In genomic region chr14:91872517-91873470, GRCh38 we compare ENCODE assay signal across 8 cellular contexts. TPM values are rescaled to one million over a fixed set of nuclear protein-coding genes. Genes with fewer than 3 reads are reported as not detected.
DNase-seq lines count a peak whose midpoint lies in the region; ATAC-seq and TF ChIP-seq lines count a peak whose summit lies in the region.

No MANE protein-coding gene starts in this region.

- no peak overlapping the region for H3K4me3 ChIP-seq in ACC112 (ENCODE audit: low read depth, low read length)
- H3K4me3 ChIP-seq in left ventricle myocardium inferior, result no peak overlapping the region

- peak overlapping the region; percentile 92 for H3K27ac Mint-ChIP-seq in activated T-helper 1 cell treated with anti-CD3 and anti-CD28 coated beads, Interleukin-12 subunit alpha, Interleukin-12 subunit beta, Interleukin-2, Interleukin-4 antibody, amounts not matched to agents 30 ng/mL and 10 ng/mL and 1 ng/mL, durations not matched to agents 14 hours and 24 hours and 36 hours
- peak overlapping the region; percentile 60 for H3K27ac Mint-ChIP-seq in type B pancreatic cell

- H3K36me3 ChIP-seq in ACC112 (ENCODE audit: insufficient read depth, low read length), result peaks cover 20% of the 10 kb centered on the region
- H3K36me3 ChIP-seq in left ventricle myocardium inferior, result peaks cover 33% of the 10 kb centered on the region

- peaks cover 2% of the 10 kb centered on the region for H3K36me3 Mint-ChIP-seq in activated T-helper 1 cell treated with anti-CD3 and anti-CD28 coated beads, Interleukin-12 subunit alpha, Interleukin-12 subunit beta, Interleukin-2, Interleukin-4 antibody, amounts not matched to agents 30 ng/mL and 10 ng/mL and 1 ng/mL, durations not matched to agents 14 hours and 24 hours and 36 hours (ENCODE audit: low read depth)
- no peaks in the 10 kb centered on the region for H3K36me3 Mint-ChIP-seq in type B pancreatic cell

- peak; percentile 37 for DNase-seq in HT1080 (ENCODE audit: low read depth)
- no peak for DNase-seq in activated T-helper 1 cell treated with anti-CD3 and anti-CD28 coated beads, Interleukin-12 subunit alpha, Interleukin-12 subunit beta, Interleukin-2, Interleukin-4 antibody, amounts not matched to agents 30 ng/mL and 10 ng/mL and 1 ng/mL, durations not matched to agents 14 hours and 24 hours and 36 hours (ENCODE audit: low spot score)
- peak; percentile 72 for DNase-seq in left ventricle myocardium inferior
- DNase-seq in type B pancreatic cell (ENCODE audit: extremely low spot score, unreplicated experiment), result no peak
- DNase-seq in ACHN, result no peak

- H3K27ac ChIP-seq in ACC112 (ENCODE audit: low read depth, low read length) (peak overlapping the region; percentile 68), left ventricle myocardium inferior (replicated peaks) (peak overlapping the region; percentile 64)

- no peaks in the 10 kb centered on the region for H3K9me3 Mint-ChIP-seq in activated T-helper 1 cell treated with anti-CD3 and anti-CD28 coated beads, Interleukin-12 subunit alpha, Interleukin-12 subunit beta, Interleukin-2, Interleukin-4 antibody, amounts not matched to agents 30 ng/mL and 10 ng/mL and 1 ng/mL, durations not matched to agents 14 hours and 24 hours and 36 hours
- H3K9me3 Mint-ChIP-seq in type B pancreatic cell, result no peaks in the 10 kb centered on the region

- H3K27me3 ChIP-seq in ACC112 (ENCODE audit: insufficient read depth, low read length) (no peaks in the 10 kb centered on the region), left ventricle myocardium inferior (ENCODE audit: low read depth) (peaks cover 42% of the 10 kb centered on the region)

- no peak overlapping the region for H2AFZ ChIP-seq in ACC112 (ENCODE audit: low read length, unreplicated experiment)

- TF ChIP-seq CTCF in left ventricle myocardium inferior (IDR thresholded peaks at IDR 0.05; ENCODE audit: borderline replicate concordance) (no peak), type B pancreatic cell (conservative IDR thresholded peaks at IDR 0.05) (no peak)

- ATAC-seq in GM19351 (IDR thresholded peaks at IDR 0.05; ENCODE audit: unreplicated experiment) (peak; percentile 22), GM18858 (IDR thresholded peaks at IDR 0.05; ENCODE audit: unreplicated experiment) (no peak)

- H3K27me3 Mint-ChIP-seq in activated T-helper 1 cell treated with anti-CD3 and anti-CD28 coated beads, Interleukin-12 subunit alpha, Interleukin-12 subunit beta, Interleukin-2, Interleukin-4 antibody, amounts not matched to agents 30 ng/mL and 10 ng/mL and 1 ng/mL, durations not matched to agents 14 hours and 24 hours and 36 hours (ENCODE audit: insufficient read depth), result peaks cover 2% of the 10 kb centered on the region
- peaks cover 6% of the 10 kb centered on the region for H3K27me3 Mint-ChIP-seq in type B pancreatic cell

- H3K9me3 ChIP-seq in left ventricle myocardium inferior (replicated peaks), result peaks cover 10% of the 10 kb centered on the region

- intact Hi-C loops in activated T-helper 1 cell treated with anti-CD3 and anti-CD28 coated beads, Interleukin-12 subunit alpha, Interleukin-12 subunit beta, Interleukin-2, Interleukin-4 antibody, amounts not matched to agents 30 ng/mL and 10 ng/mL and 1 ng/mL, durations not matched to agents 14 hours and 24 hours and 36 hours (cut with micrococcal nuclease), result loop anchor here (1.0 to 10.0 kb wide), 11 partner anchors 8 to 682 kb away; partner anchors contain the start of genes ATXN3, GPR68 and TRIP11
- intact Hi-C loops in left ventricle myocardium inferior (cut with micrococcal nuclease), result no loop called here

- H3K79me2 ChIP-seq in ACC112 (ENCODE audit: control insufficient read depth, insufficient read depth, low read length, unreplicated experiment), result no peaks in the 10 kb centered on the region

- H3K4me1 ChIP-seq in ACC112 (ENCODE audit: control insufficient read depth, insufficient read depth, low read length, unreplicated experiment) (peaks cover 26% of the 10 kb centered on the region), left ventricle myocardium inferior (peaks cover 21% of the 10 kb centered on the region)

- H3K4me3 Mint-ChIP-seq in activated T-helper 1 cell treated with anti-CD3 and anti-CD28 coated beads, Interleukin-12 subunit alpha, Interleukin-12 subunit beta, Interleukin-2, Interleukin-4 antibody, amounts not matched to agents 30 ng/mL and 10 ng/mL and 1 ng/mL, durations not matched to agents 14 hours and 24 hours and 36 hours, result peak overlapping the region; percentile 75
- no peak overlapping the region for H3K4me3 Mint-ChIP-seq in type B pancreatic cell

- in situ Hi-C loops in ACHN (cut with HindIII; ENCODE audit: low pct_ligation_motif_present, low pct_unique_long_range_greater_than_20kb, low sequenced_read_pairs), result no loop called here

- peaks cover 97% of the 10 kb centered on the region for H3K4me1 Mint-ChIP-seq in activated T-helper 1 cell treated with anti-CD3 and anti-CD28 coated beads, Interleukin-12 subunit alpha, Interleukin-12 subunit beta, Interleukin-2, Interleukin-4 antibody, amounts not matched to agents 30 ng/mL and 10 ng/mL and 1 ng/mL, durations not matched to agents 14 hours and 24 hours and 36 hours (ENCODE audit: low read depth)
- peaks cover 8% of the 10 kb centered on the region for H3K4me1 Mint-ChIP-seq in type B pancreatic cell (ENCODE audit: unreplicated experiment)

RNA-seq across cellular contexts. Expression of gene TC2N, which starts 5.5 kb away (rescaled TPM):
- not detected in 2 replicates for total RNA-seq in HT1080 (2014; rRNA removed; shearing (Covaris generic))
- polyA plus RNA-seq in HT1080 (2015; cell fraction: cytosol; rRNA removed), result 0.01 and 0.56 TPM in 2 replicates
- polyA plus RNA-seq in HT1080 (2015; cell fraction: nucleus; rRNA removed), result not detected in 2 replicates
- total RNA-seq in activated T-helper 1 cell treated with anti-CD3 and anti-CD28 coated beads, Interleukin-12 subunit alpha, Interleukin-12 subunit beta, Interleukin-2, Interleukin-4 antibody, amounts not matched to agents 30 ng/mL and 10 ng/mL and 1 ng/mL, durations not matched to agents 14 hours and 24 hours and 36 hours, result 21.5 and 27.2 TPM in 2 replicates
- 4.1 TPM for total RNA-seq in left ventricle myocardium inferior
- 19.4 and 42.2 TPM in 2 replicates for total RNA-seq in type B pancreatic cell (ENCODE audit: low replicate concordance)

Comparison
In these comparisons a context has a peak if more than half of its experiments do, and no peak if none do; other contexts are left out.
1. DNase-seq: peak in HT1080 (single experiment) and left ventricle myocardium inferior (single experiment); none in activated T-helper 1 cell treated with anti-CD3 and anti-CD28 coated beads, Interleukin-12 subunit alpha, Interleukin-12 subunit beta, Interleukin-2, Interleukin-4 antibody, amounts not matched to agents 30 ng/mL and 10 ng/mL and 1 ng/mL, durations not matched to agents 14 hours and 24 hours and 36 hours (single experiment), type B pancreatic cell (single experiment) and ACHN (single experiment).